Comparison of ENCODE assay signal across 28 cellular contexts in the genomic region with DNA sequence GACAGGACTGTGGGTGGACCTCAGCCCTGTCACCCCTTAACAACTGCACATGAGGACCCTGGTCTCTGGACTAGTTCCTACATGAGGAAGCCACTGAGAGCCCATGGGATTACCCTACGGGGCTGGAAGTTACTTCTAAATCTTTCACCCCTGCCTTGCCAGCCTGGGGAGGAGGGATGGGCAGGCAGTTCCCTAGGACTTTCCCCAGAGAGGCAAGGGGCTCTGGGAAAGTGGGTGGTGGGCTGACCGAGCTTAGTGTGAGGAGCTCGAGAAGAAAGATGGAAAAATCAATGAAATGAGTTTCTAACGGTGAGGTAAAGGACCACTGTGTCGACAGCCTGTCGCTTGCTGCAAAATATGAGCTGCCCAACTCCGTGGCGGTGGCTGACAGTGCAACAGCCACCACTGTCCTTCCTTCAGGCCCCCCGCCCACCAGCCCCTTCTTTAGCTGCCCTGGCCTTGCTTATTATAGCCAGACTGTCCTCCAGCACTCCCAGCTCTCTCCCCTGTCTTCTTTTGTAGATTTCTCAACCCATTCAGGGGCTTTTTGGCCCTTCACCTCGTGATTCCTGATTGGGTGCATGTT. TPM values are rescaled to one million over a fixed set of nuclear protein-coding genes. Genes with fewer than 3 reads are reported as not detected.
"Had no signal": no experiment of that assay in that cellular context is flagged by ENCODE, and none has a peak within 500 bp of the region (broad histone marks: within the 10 kb centered on the region; RNA-seq: fewer than 3 reads in every experiment).

No MANE protein-coding gene starts in this region.

- H3K4me3 ChIP-seq: body of pancreas, esophagus squamous epithelium, heart left ventricle had no signal

- H3K9me3 ChIP-seq: body of pancreas, esophagus squamous epithelium, heart left ventricle had no signal

- FAIRE-seq: colon, endometrium, endothelial cell of umbilical vein had no signal

- H3K27ac ChIP-seq: body of pancreas, epithelial cell of prostate, esophagus squamous epithelium had no signal

- H3K4me1 Mint-ChIP-seq: activated CD4-positive, alpha-beta memory T cell treated with anti-CD3 and anti-CD28 coated beads, Interleukin-2, amount 10 ng/mL, durations not matched to agents 7 days and 5 days; activated T-helper 17 cell treated with anti-CD3 and anti-CD28 coated beads, Interleukin-2, amount 50 U/mL, for 72 hours had no signal

- H3K4me3 Mint-ChIP-seq: activated CD4-positive, alpha-beta memory T cell treated with anti-CD3 and anti-CD28 coated beads, Interleukin-2, amount 10 ng/mL, durations not matched to agents 7 days and 5 days; activated CD4-positive, alpha-beta T cell treated with anti-CD3 and anti-CD28 coated beads, Interleukin-2, amount 10 ng/mL, durations not matched to agents 7 days and 5 days; activated naive CD8-positive, alpha-beta T cell; activated T-cell treated with anti-CD3 and anti-CD28 coated beads, Interleukin-2, amount 50 U/mL, for 4 hours; activated T-helper 17 cell treated with anti-CD3 and anti-CD28 coated beads, Interleukin-2, amount 50 U/mL, for 72 hours had no signal

- H3K36me3 ChIP-seq: esophagus squamous epithelium, heart left ventricle had no signal

- H3K27me3 Mint-ChIP-seq: activated CD4-positive, alpha-beta memory T cell treated with anti-CD3 and anti-CD28 coated beads, Interleukin-2, amount 10 ng/mL, durations not matched to agents 7 days and 5 days; activated CD4-positive, alpha-beta T cell treated with anti-CD3 and anti-CD28 coated beads, Interleukin-2, amount 10 ng/mL, durations not matched to agents 7 days and 5 days; activated naive CD8-positive, alpha-beta T cell; activated T-helper 17 cell treated with anti-CD3 and anti-CD28 coated beads, Interleukin-2, amount 50 U/mL, for 72 hours had no signal

- ATAC-seq: activated T-cell treated with anti-CD3 and anti-CD28 coated beads, Interleukin-2, amount 50 U/mL, for 4 hours; activated T-helper 17 cell treated with anti-CD3 and anti-CD28 coated beads, Interleukin-2, amount 50 U/mL, for 72 hours; body of pancreas; heart left ventricle had no signal

- H3K27me3 ChIP-seq: body of pancreas, heart left ventricle had no signal

- H3K27ac Mint-ChIP-seq: activated CD4-positive, alpha-beta memory T cell treated with anti-CD3 and anti-CD28 coated beads, Interleukin-2, amount 10 ng/mL, durations not matched to agents 7 days and 5 days; activated CD4-positive, alpha-beta T cell treated with anti-CD3 and anti-CD28 coated beads, Interleukin-2, amount 10 ng/mL, durations not matched to agents 7 days and 5 days; activated naive CD8-positive, alpha-beta T cell; activated T-helper 17 cell treated with anti-CD3 and anti-CD28 coated beads, Interleukin-2, amount 50 U/mL, for 72 hours had no signal

- DNase-seq: activated CD4-positive, alpha-beta memory T cell treated with anti-CD3 and anti-CD28 coated beads, Interleukin-2, amount 10 ng/mL, durations not matched to agents 7 days and 5 days; activated CD4-positive, alpha-beta T cell treated with anti-CD3 and anti-CD28 coated beads for 1 hour; activated CD4-positive, alpha-beta T cell treated with anti-CD3 and anti-CD28 coated beads for 4 hours; activated CD4-positive, alpha-beta T cell treated with anti-CD3 and anti-CD28 coated beads, Interleukin-2, amount 10 ng/mL, durations not matched to agents 7 days and 5 days; activated CD4-positive, alpha-beta T cell treated with anti-CD3 and anti-CD28 coated beads, Interleukin-2, amount 50 U/mL, for 4 hours; activated CD4-positive, CD25-positive, alpha-beta regulatory T cell; activated effector memory CD4-positive, alpha-beta T cell treated with Interleukin-2 at 50 U/mL for 16 hours; activated gamma-delta T cell treated with Interleukin-2 at 50 U/mL for 16 hours; activated naive CD4-positive, alpha-beta T cell treated with anti-CD3 and anti-CD28 coated beads, Interleukin-2, amount 50 U/mL, for 16 hours; activated naive CD4-positive, alpha-beta T cell treated with Interleukin-2 at 50 U/mL for 16 hours; activated T-cell treated with anti-CD3 and anti-CD28 coated beads, Interleukin-2, amount 50 U/mL, for 4 hours; amniotic stem cell; anterior cingulate cortex; body of pancreas; caudate nucleus; effector CD8-positive, alpha-beta T cell; esophagus squamous epithelium; foreskin melanocyte; heart left ventricle; T-helper 2 cell had no signal

- H3K9me3 Mint-ChIP-seq: activated CD4-positive, alpha-beta memory T cell treated with anti-CD3 and anti-CD28 coated beads, Interleukin-2, amount 10 ng/mL, durations not matched to agents 7 days and 5 days; activated CD4-positive, alpha-beta T cell treated with anti-CD3 and anti-CD28 coated beads, Interleukin-2, amount 10 ng/mL, durations not matched to agents 7 days and 5 days; activated T-cell treated with anti-CD3 and anti-CD28 coated beads, Interleukin-2, amount 50 U/mL, for 4 hours; activated T-helper 17 cell treated with anti-CD3 and anti-CD28 coated beads, Interleukin-2, amount 50 U/mL, for 72 hours had no signal

RNA-seq across cellular contexts. Expression of a gene that starts 32.0 kb away (rescaled TPM):
- total RNA-seq: activated CD4-positive, alpha-beta memory T cell treated with anti-CD3 and anti-CD28 coated beads, Interleukin-2, amount 10 ng/mL, durations not matched to agents 7 days and 5 days; activated CD4-positive, alpha-beta T cell treated with anti-CD3 and anti-CD28 coated beads, Interleukin-2, amount 10 ng/mL, durations not matched to agents 7 days and 5 days; activated T-helper 17 cell treated with anti-CD3 and anti-CD28 coated beads, Interleukin-2, amount 50 U/mL, for 72 hours; endothelial cell of umbilical vein; fibroblast of lung; fibroblast of villous mesenchyme had no signal
